ENCODE assay signal across 8 cellular contexts in genomic region chr19:1489463-1489971, GRCh38. TPM values are rescaled to one million over a fixed set of nuclear protein-coding genes. Genes with fewer than 3 reads are reported as not detected.
DNase-seq lines count a peak whose midpoint lies in the region; ATAC-seq, FAIRE-seq and TF ChIP-seq lines count a peak whose summit lies in the region.

No MANE protein-coding gene starts in this region.

- FAIRE-seq in A549 (lab: Jason Lieb, UNC) = no peak

- TF ChIP-seq POLR2A in A549 (IDR thresholded peaks at IDR 0.05; ENCODE audit: low read length) = no peak

- no peaks in the 10 kb centered on the region for H3K9me3 ChIP-seq in A549
- no peaks in the 10 kb centered on the region for H3K9me3 ChIP-seq in muscle layer of duodenum (ENCODE audit: control insufficient read depth in 1 of 2, low read length in 2 of 2)

- TF ChIP-seq CTCF in A549 (IDR thresholded peaks at IDR 0.05) (no peak), choroid plexus epithelial cell (conservative IDR thresholded peaks at IDR 0.05; ENCODE audit: low read depth, low read length) (no peak)

- POLR2A ChIA-PET in A549 (lab: Yijun Ruan, JAX) = no interaction called here

- 77% methylated on average over 16 of the region's 22 CpGs for WGBS in A549 (ENCODE audit: missing lambda C conversion rate)

- H3K4me2 ChIP-seq in A549 = peak overlapping the region; percentile 83

- no peak for ATAC-seq in A549

- H3K4me3 ChIP-seq in A549 (peak overlapping the region; percentile 46), choroid plexus epithelial cell (ENCODE audit: low read depth, low read length) (peak overlapping the region; percentile 65), muscle layer of duodenum (ENCODE audit: low read depth in 1 of 2, low read length in 2 of 2) (peak overlapping the region; percentile 61 to 75)
- peak overlapping the region; percentile 69 for H3K4me3 ChIP-seq in Jurkat, Clone E6-1 (ENCODE audit: low read length)

- H3K27ac ChIP-seq in A549 (peak overlapping the region; percentile 76 to 96), muscle layer of duodenum (ENCODE audit: low read length) (no peak overlapping the region)

- no peak for TF ChIP-seq RAD21 in A549 (conservative IDR thresholded peaks at IDR 0.05 in 1 of 2, IDR thresholded peaks at IDR 0.05 in 1 of 2)

- CTCF ChIA-PET in A549 (lab: Yijun Ruan, JAX) = interaction anchor here (1.3 to 1.8 kb wide), 2 partner anchors 13 to 183 kb away, joined by 3 to 6 read pairs; no protein-coding TSS in a partner anchor

- no peaks in the 10 kb centered on the region for H3K27me3 ChIP-seq in muscle layer of duodenum (ENCODE audit: low read depth, low read length)

- H3K36me3 ChIP-seq in muscle layer of duodenum (ENCODE audit: control insufficient read depth in 1 of 2, insufficient read depth in 2 of 2, low read length in 2 of 2) = no peaks in the 10 kb centered on the region

- no peak for TF ChIP-seq EP300 in A549 (IDR thresholded peaks at IDR 0.05)

- H3K4me1 ChIP-seq in A549 (peaks cover 18% of the 10 kb centered on the region; the same call in 2 of the 3 replicates), muscle layer of duodenum (ENCODE audit: control insufficient read depth in 1 of 2, insufficient read depth in 2 of 2, low read length in 2 of 2) (peaks cover 0 to 18% of the 10 kb centered on the region in 2 donors)

- DNase-seq in A549 (ENCODE audit: low read depth in 1 of 2, low spot score in 1 of 2) (no peak), choroid plexus epithelial cell (ENCODE audit: low read depth) (no peak), dermis blood vessel endothelial cell (no peak), NCI-H2029 (lab: John Stamatoyannopoulos, UW) (no peak), CD1c-positive myeloid dendritic cell (ENCODE audit: extremely low spot score) (no peak), NCI-H774 (lab: John Stamatoyannopoulos, UW) (no peak)
- DNase-seq in Jurkat, Clone E6-1 (ENCODE audit: low read depth, low spot score) = peak; percentile 46

TF ChIP-seq in A549, 52 proteins besides CTCF, POLR2A, EP300 and RAD21:
- no peak for TF ChIP-seq ZNF302 (CRISPR knock-in tag; IDR thresholded peaks at IDR 0.05)
- TF ChIP-seq NFE2L2 (conservative IDR thresholded peaks at IDR 0.05; ENCODE audit: low read length) = no peak
- TF ChIP-seq FOSB (CRISPR knock-in tag; IDR thresholded peaks at IDR 0.05) = no peak
- TF ChIP-seq HDAC2 (IDR thresholded peaks at IDR 0.05) = no peak

RNA-seq across cellular contexts. Expression of gene PCSK4, which starts 0.6 kb away (rescaled TPM):
- 0.76 and 1.0 TPM in 2 replicates for polyA plus RNA-seq in A549 (2011; rRNA removed)
- 2.1 and 2.2 TPM in 2 replicates for polyA plus RNA-seq in A549 (2012; cell fraction: cytosol; rRNA removed)
- polyA plus RNA-seq in A549 (2012; cell fraction: nucleus; rRNA removed) = 17.3 and 28.8 TPM in 2 replicates
- polyA plus RNA-seq in A549 (2017; fragmentation: RNase III; extraction: RNeasy Plus Mini Kit Qiagen cat#74134 plus additional on column Dnase treatment) = 1.2 to 3.7 TPM (median 2.1 TPM) in 3 replicates
- polyA minus RNA-seq in A549 (2011; rRNA and poly(A)+ RNA removed) = 0.45 and 2.3 TPM in 2 replicates
- polyA plus RNA-seq in Jurkat, Clone E6-1 (2012; ENCODE audit: insufficient read depth, insufficient read length) = 6.6 TPM
- 0.68 and 1.1 TPM in 2 replicates for total RNA-seq in dermis blood vessel endothelial cell

RNA-seq across cellular contexts. Expression of gene REEP6, which starts 1.5 kb away (rescaled TPM):
- polyA plus RNA-seq in A549 (2011; rRNA removed) (1.5 and 1.8 TPM in 2 replicates), A549 (2017; fragmentation: RNase III; extraction: RNeasy Plus Mini Kit Qiagen cat#74134 plus additional on column Dnase treatment) (3.6 to 4.8 TPM (median 4.3 TPM) in 3 replicates)
- polyA plus RNA-seq in A549 (2012; cell fraction: cytosol; rRNA removed) = 2.7 and 4.1 TPM in 2 replicates
- 2.5 and 3.1 TPM in 2 replicates for polyA plus RNA-seq in A549 (2012; cell fraction: nucleus; rRNA removed)
- 2.1 and 3.5 TPM in 2 replicates for polyA minus RNA-seq in A549 (2011; rRNA and poly(A)+ RNA removed)
- 10.0 TPM for polyA plus RNA-seq in Jurkat, Clone E6-1 (2012; ENCODE audit: insufficient read depth, insufficient read length)
- total RNA-seq in dermis blood vessel endothelial cell = 0.34 and 1.0 TPM in 2 replicates

RNA-seq across cellular contexts. Expression of gene C19orf25, which starts 10.5 kb away (rescaled TPM):
- 6.5 and 8.2 TPM in 2 replicates for polyA plus RNA-seq in A549 (2011; rRNA removed)
- polyA plus RNA-seq in A549 (2012; cell fraction: cytosol; rRNA removed) = 21.1 and 30.9 TPM in 2 replicates
- polyA plus RNA-seq in A549 (2012; cell fraction: nucleus; rRNA removed) = 25.1 and 28.4 TPM in 2 replicates
- 17.1 to 20.7 TPM (median 18.9 TPM) in 3 replicates for polyA plus RNA-seq in A549 (2017; fragmentation: RNase III; extraction: RNeasy Plus Mini Kit Qiagen cat#74134 plus additional on column Dnase treatment)
- polyA minus RNA-seq in A549 (2011; rRNA and poly(A)+ RNA removed) = 5.0 and 6.4 TPM in 2 replicates
- 34.7 TPM for polyA plus RNA-seq in Jurkat, Clone E6-1 (2012; ENCODE audit: insufficient read depth, insufficient read length)
- 22.0 and 28.1 TPM in 2 replicates for total RNA-seq in dermis blood vessel endothelial cell

RNA-seq across cellular contexts. Expression of gene ADAMTSL5, which starts 23.3 kb away (rescaled TPM):
- polyA plus RNA-seq in A549 (2011; rRNA removed) = 1.4 and 2.3 TPM in 2 replicates
- 2.9 and 4.8 TPM in 2 replicates for polyA plus RNA-seq in A549 (2012; cell fraction: cytosol; rRNA removed)
- polyA plus RNA-seq in A549 (2012; cell fraction: nucleus; rRNA removed) = 9.4 and 14.0 TPM in 2 replicates
- 3.0 to 4.1 TPM (median 3.1 TPM) in 3 replicates for polyA plus RNA-seq in A549 (2017; fragmentation: RNase III; extraction: RNeasy Plus Mini Kit Qiagen cat#74134 plus additional on column Dnase treatment)
- polyA minus RNA-seq in A549 (2011; rRNA and poly(A)+ RNA removed) = 2.1 and 2.2 TPM in 2 replicates
- 11.0 TPM for polyA plus RNA-seq in Jurkat, Clone E6-1 (2012; ENCODE audit: insufficient read depth, insufficient read length)
- 0.19 TPM in 1 of 2 replicates, not detected in the other for total RNA-seq in dermis blood vessel endothelial cell

RNA-seq across cellular contexts. Expression of gene PLK5, which starts 34.4 kb away (rescaled TPM):
- polyA plus RNA-seq in A549 (2011; rRNA removed) (not detected in 2 replicates), A549 (2017; fragmentation: RNase III; extraction: RNeasy Plus Mini Kit Qiagen cat#74134 plus additional on column Dnase treatment) (not detected in 3 replicates)
- not detected in 2 replicates for polyA plus RNA-seq in A549 (2012; cell fraction: cytosol; rRNA removed)
- polyA plus RNA-seq in A549 (2012; cell fraction: nucleus; rRNA removed) = 0.08 and 0.11 TPM in 2 replicates
- not detected in 2 replicates for polyA minus RNA-seq in A549 (2011; rRNA and poly(A)+ RNA removed)
- not detected for polyA plus RNA-seq in Jurkat, Clone E6-1 (2012; ENCODE audit: insufficient read depth, insufficient read length)
- total RNA-seq in dermis blood vessel endothelial cell = not detected in 2 replicates
